Comparison of ENCODE assay signal across 10 cellular contexts in genomic region chr17:27635275-27635823, GRCh38. TPM values are rescaled to one million over a fixed set of nuclear protein-coding genes. Genes with fewer than 3 reads are reported as not detected.
DNase-seq lines count a peak whose midpoint lies in the region; ATAC-seq and TF ChIP-seq lines count a peak whose summit lies in the region.
"Had no signal": no experiment of that assay in that cellular context is flagged by ENCODE, and none has a peak within 500 bp of the region (broad histone marks: within the 10 kb centered on the region; RNA-seq: fewer than 3 reads in every experiment).

No MANE protein-coding gene starts in this region.

- H3K36me3 ChIP-seq in transverse colon = peaks cover 0 to 13% (median 5%) of the 10 kb centered on the region in 4 donors
- H3K36me3 ChIP-seq in mesenchymal stem cell (ENCODE audit: control insufficient read depth in 1 of 2, insufficient read depth in 2 of 2, low read depth in 1 of 2, low read length in 2 of 2) = no peaks in the 10 kb centered on the region

- no peak for DNase-seq in activated naive CD8-positive, alpha-beta T cell treated with anti-CD3 and anti-CD28 coated beads for 36 hours
- peak; percentile 87 for DNase-seq in NB4 (ENCODE audit: low read depth)
- peak; percentile 57 for DNase-seq in transverse colon
- no peak for DNase-seq in mesenchymal stem cell
- DNase-seq: activated gamma-delta T cell, NCI-H748 treated with DMSO at 0.1 percent for 48 hours had no signal

- H4K91ac ChIP-seq in mesenchymal stem cell (ENCODE audit: low read length) = no peak overlapping the region

- H4K8ac ChIP-seq in mesenchymal stem cell (ENCODE audit: low read length) = no peak overlapping the region

- H2BK5ac ChIP-seq in mesenchymal stem cell (ENCODE audit: low read depth, low read length, poor library complexity, severe bottlenecking) = no peak overlapping the region

- H3K4ac ChIP-seq in mesenchymal stem cell (ENCODE audit: low read depth in 1 of 2, low read length in 2 of 2) = no peak overlapping the region

- no peak overlapping the region for H2AFZ ChIP-seq in mesenchymal stem cell (ENCODE audit: low read depth, low read length)

- H3K9me3 ChIP-seq in transverse colon (no peaks in the 10 kb centered on the region), mesenchymal stem cell (ENCODE audit: control insufficient read depth, low read length) (no peaks in the 10 kb centered on the region)

- no peaks in the 10 kb centered on the region for H3K9me3 Mint-ChIP-seq in activated naive CD8-positive, alpha-beta T cell (ENCODE audit: low read depth)
- no peaks in the 10 kb centered on the region for H3K9me3 Mint-ChIP-seq in activated naive CD8-positive, alpha-beta T cell treated with anti-CD3 and anti-CD28 coated beads for 36 hours

- peaks cover 33% of the 10 kb centered on the region for H3K4me1 Mint-ChIP-seq in activated naive CD8-positive, alpha-beta T cell (ENCODE audit: low read depth)
- peaks cover 14% of the 10 kb centered on the region for H3K4me1 Mint-ChIP-seq in activated naive CD8-positive, alpha-beta T cell treated with anti-CD3 and anti-CD28 coated beads for 36 hours

- in situ Hi-C loops in transverse colon (cut with MboI; ENCODE audit: low pct_ligation_motif_present in 1 of 4, low pct_unique_long_range_greater_than_20kb in 1 of 4, low sequenced_read_pairs in 3 of 4) = loop anchor here in 1 of 4 donors (25.0 kb wide), 1 partner anchor 123 kb away; no protein-coding TSS in a partner anchor

- H3K18ac ChIP-seq in mesenchymal stem cell (ENCODE audit: low read depth in 1 of 2, low read length in 2 of 2) = no peak overlapping the region

- H3K27me3 Mint-ChIP-seq in activated naive CD8-positive, alpha-beta T cell = no peaks in the 10 kb centered on the region
- H3K27me3 Mint-ChIP-seq in activated naive CD8-positive, alpha-beta T cell treated with anti-CD3 and anti-CD28 coated beads for 36 hours = no peaks in the 10 kb centered on the region

- H3K23ac ChIP-seq in mesenchymal stem cell (ENCODE audit: low read length in 2 of 2) = no peak overlapping the region

- no peak overlapping the region for H2AK5ac ChIP-seq in mesenchymal stem cell (ENCODE audit: low read length, severe bottlenecking)

- no peak overlapping the region for H3K9ac ChIP-seq in mesenchymal stem cell (ENCODE audit: low read length)

- TF ChIP-seq EP300 in transverse colon (IDR thresholded peaks at IDR 0.05; ENCODE audit: low read depth) = no peak

- H3K4me2 ChIP-seq in mesenchymal stem cell (ENCODE audit: low read length, poor library complexity, severe bottlenecking) = no peak overlapping the region

- no peak overlapping the region for H2BK120ac ChIP-seq in mesenchymal stem cell (ENCODE audit: low read depth, low read length)

- TF ChIP-seq POLR2A in NB4 (IDR thresholded peaks at IDR 0.05; ENCODE audit: extremely low read depth, insufficient read length) = no peak
- no peak for TF ChIP-seq POLR2A in transverse colon (IDR thresholded peaks at IDR 0.05)

- H3K4me3 ChIP-seq in NB4 (ENCODE audit: low read depth, low read length) = no peak overlapping the region
- H3K4me3 ChIP-seq in transverse colon = no peak overlapping the region
- H3K4me3 ChIP-seq in mesenchymal stem cell (ENCODE audit: insufficient read depth in 1 of 2, low read depth in 1 of 2, low read length in 2 of 2) = no peak overlapping the region

- H3K79me1 ChIP-seq in mesenchymal stem cell (replicated peaks; ENCODE audit: low read length, poor library complexity, severe bottlenecking) = no peaks in the 10 kb centered on the region

- H3K14ac ChIP-seq in mesenchymal stem cell (ENCODE audit: low read length in 2 of 2) = no peak overlapping the region

- H3K27me3 ChIP-seq in transverse colon = no peaks in the 10 kb centered on the region
- H3K27me3 ChIP-seq in mesenchymal stem cell (ENCODE audit: control insufficient read depth in 1 of 2, insufficient read depth in 1 of 2, low read length in 2 of 2) = no peaks in the 10 kb centered on the region

- H3K4me3 Mint-ChIP-seq in activated naive CD8-positive, alpha-beta T cell = no peak overlapping the region
- H3K4me3 Mint-ChIP-seq in activated naive CD8-positive, alpha-beta T cell treated with anti-CD3 and anti-CD28 coated beads for 36 hours = no peak overlapping the region

- TF ChIP-seq CTCF in NB4 (IDR thresholded peaks at IDR 0.05; ENCODE audit: low read depth, low read length) = no peak
- TF ChIP-seq CTCF in transverse colon (IDR thresholded peaks at IDR 0.05) = no peak

- H3K4me1 ChIP-seq in transverse colon (peaks cover 32 to 69% (median 56%) of the 10 kb centered on the region in 4 donors), mesenchymal stem cell (ENCODE audit: control insufficient read depth, insufficient read depth, low read depth, low read length) (peaks cover 16% of the 10 kb centered on the region)

- 38 to 58% methylated on average over 3 to 6 of the region's 6 CpGs for WGBS in transverse colon (ENCODE audit: low coverage in 1 of 2), 2 donors
- WGBS in mesenchymal stem cell = 87% methylated on average over 4 of the region's 6 CpGs

- H3K27ac ChIP-seq in cingulate gyrus (ENCODE audit: low read depth, low read length) = peak overlapping the region; percentile 54
- peak overlapping the region; percentile 87 to 93 (median 89) for H3K27ac ChIP-seq in transverse colon
- H3K27ac ChIP-seq in mesenchymal stem cell (ENCODE audit: low read length, poor library complexity, severe bottlenecking) = no peak overlapping the region

- no peak overlapping the region for H2BK15ac ChIP-seq in mesenchymal stem cell (ENCODE audit: low read depth, poor library complexity, severe bottlenecking)

- intact Hi-C loops in transverse colon (cut with DNase I; ENCODE audit: low total_unique reads) = no loop called here

- no peak for ATAC-seq in GM18873 (IDR thresholded peaks at IDR 0.05; ENCODE audit: low FRiP score, unreplicated experiment)
- ATAC-seq in HG03520 (IDR thresholded peaks at IDR 0.05; ENCODE audit: unreplicated experiment) = no peak

- peak overlapping the region; percentile 54 for H3K27ac Mint-ChIP-seq in activated naive CD8-positive, alpha-beta T cell
- H3K27ac Mint-ChIP-seq in activated naive CD8-positive, alpha-beta T cell treated with anti-CD3 and anti-CD28 coated beads for 36 hours = no peak overlapping the region

- H2BK12ac ChIP-seq in mesenchymal stem cell (ENCODE audit: low read length in 2 of 2) = no peak overlapping the region

- peaks cover 2% of the 10 kb centered on the region for H3K36me3 Mint-ChIP-seq in activated naive CD8-positive, alpha-beta T cell
- H3K36me3 Mint-ChIP-seq in activated naive CD8-positive, alpha-beta T cell treated with anti-CD3 and anti-CD28 coated beads for 36 hours = peaks cover 5% of the 10 kb centered on the region

RNA-seq across cellular contexts. Expression of gene LGALS9, which starts 4.4 kb away (rescaled TPM):
- total RNA-seq in activated naive CD8-positive, alpha-beta T cell treated with anti-CD3 and anti-CD28 coated beads for 36 hours = 10 to 100 TPM; 25.1 to 25.3 TPM
- total RNA-seq in transverse colon = 100 to 1,000 TPM; 245 to 463 (median 368) TPM
- polyA plus RNA-seq in mesenchymal stem cell (2013, experiment 1 of 2) = 1.2 TPM
- polyA plus RNA-seq in mesenchymal stem cell (2013, experiment 2 of 2) = 1.2 TPM

Comparison
In these comparisons a context has a peak if more than half of its experiments do, and no peak if none do; other contexts are left out.
1. DNase-seq: peak in NB4 (single experiment) and transverse colon (single experiment); none in activated naive CD8-positive, alpha-beta T cell treated with anti-CD3 and anti-CD28 coated beads for 36 hours (single experiment) and mesenchymal stem cell (single experiment).
2. RNA of gene LGALS9, which starts 4.4 kb away (total RNA-seq): 245 to 463 TPM in transverse colon; 25.1 to 25.3 TPM in activated naive CD8-positive, alpha-beta T cell treated with anti-CD3 and anti-CD28 coated beads for 36 hours; every median in the first group is over 4 times any median in the second.